In genomic region chr2:130328710-130329109, GRCh38 we compare ENCODE assay signal across 1 cellular context.
TF ChIP-seq lines count a peak whose summit lies in the region.

No MANE protein-coding gene starts in this region.

TF ChIP-seq in HCT116, 20 proteins besides CTCF, POLR2A, EP300 and RAD21 (continued from another document):
- TF ChIP-seq ZBTB33 (IDR thresholded peaks at IDR 0.05; ENCODE audit: extremely low read depth, insufficient replicate concordance, low read length) (no peak), TCF7L2 (IDR thresholded peaks at IDR 0.05; ENCODE audit: borderline replicate concordance, extremely low read depth, insufficient read depth, insufficient read length) (no peak), JUND (IDR thresholded peaks at IDR 0.05) (no peak), MAX (IDR thresholded peaks at IDR 0.05) (no peak), REST (IDR thresholded peaks at IDR 0.05; ENCODE audit: low read depth) (no peak), ATF3 (IDR thresholded peaks at IDR 0.05) (no peak), ZFX (IDR thresholded peaks at IDR 0.05) (no peak), EGR1 (IDR thresholded peaks at IDR 0.05; ENCODE audit: low read depth) (no peak), POLR2AphosphoS5 (IDR thresholded peaks at IDR 0.05; ENCODE audit: low read depth, low read length) (no peak), ELF1 (IDR thresholded peaks at IDR 0.05; ENCODE audit: borderline replicate concordance, low read depth) (no peak), SRF (IDR thresholded peaks at IDR 0.05; ENCODE audit: low read depth) (no peak), CBX3 (IDR thresholded peaks at IDR 0.05; ENCODE audit: low read depth) (no peak), FOSL1 (IDR thresholded peaks at IDR 0.05; ENCODE audit: low read depth) (no peak), YY1 (IDR thresholded peaks at IDR 0.05; ENCODE audit: extremely low read depth, insufficient replicate concordance, low read depth, low read length) (no peak), CEBPB (IDR thresholded peaks at IDR 0.05; ENCODE audit: low read depth) (no peak), EZH2 (IDR thresholded peaks at IDR 0.05) (no peak), EZH2phosphoT487 (IDR thresholded peaks at IDR 0.05; ENCODE audit: borderline replicate concordance) (no peak), SIN3A (IDR thresholded peaks at IDR 0.05; ENCODE audit: low read depth) (no peak)
